12 cellular contexts compared by ENCODE assay signal in genomic region chr2:213015387-213016165, GRCh38.
DNase-seq lines count a peak whose midpoint lies in the region; ATAC-seq and TF ChIP-seq lines count a peak whose summit lies in the region.
"Had no signal": no experiment of that assay in that cellular context is flagged by ENCODE, and none has a peak within 500 bp of the region (broad histone marks: within the 10 kb centered on the region; RNA-seq: fewer than 3 reads in every experiment).

No MANE protein-coding gene starts in this region.

- peak; percentile 78 for DNase-seq in activated CD4-positive, alpha-beta T cell treated with anti-CD3 and anti-CD28 coated beads for 36 hours
- DNase-seq in activated CD4-positive, alpha-beta T cell treated with anti-CD3 and anti-CD28 coated beads, Interleukin-2, amount 50 U/mL, for 1 hour: no peak
- peak; percentile 31 for DNase-seq in MM.1S
- DNase-seq in stimulated activated CD4-positive, alpha-beta T cell treated with anti-CD3 and anti-CD28 coated beads, TNF-alpha, amount 100 ng/mL, for 48 hours (ENCODE audit: low read depth in 3 of 3): peak in 2 of 3 donors; percentile 13 to 23
- DNase-seq in EL: no peak
- no peak for DNase-seq in hippocampal formation (lab: John Stamatoyannopoulos, UW)
- no peak for DNase-seq in osteoblast (ENCODE audit: insufficient read length, low spot score, missing footprints)
- DNase-seq: amniotic stem cell, H7, head of caudate nucleus had no signal

- H3K27ac ChIP-seq in MM.1S (ENCODE audit: low read length): no peak overlapping the region
- no peak overlapping the region for H3K27ac ChIP-seq in osteoblast (ENCODE audit: low read depth, low read length)
- H3K27ac ChIP-seq: A549 had no signal

- H3K79me2 ChIP-seq in MM.1S (ENCODE audit: low read length): no peaks in the 10 kb centered on the region
- no peaks in the 10 kb centered on the region for H3K79me2 ChIP-seq in osteoblast (ENCODE audit: insufficient read depth, low read length)

- H3K4me2 ChIP-seq in MM.1S (ENCODE audit: low read depth, low read length): no peak overlapping the region
- H3K4me2 ChIP-seq in osteoblast (ENCODE audit: insufficient read depth, low read length): no peak overlapping the region
- H3K4me2 ChIP-seq: A549 had no signal

- no peaks in the 10 kb centered on the region for H3F3A ChIP-seq in MM.1S (ENCODE audit: insufficient read depth, low read length)

- H3K36me3 Mint-ChIP-seq in activated CD4-positive, alpha-beta T cell treated with anti-CD3 and anti-CD28 coated beads for 36 hours (ENCODE audit: low read depth): no peaks in the 10 kb centered on the region

- H3K9me2 ChIP-seq in MM.1S (replicated peaks; ENCODE audit: insufficient read depth, low read length): no peaks in the 10 kb centered on the region

- no peak overlapping the region for H2AFZ ChIP-seq in MM.1S (ENCODE audit: low read length)
- no peak overlapping the region for H2AFZ ChIP-seq in osteoblast (ENCODE audit: low read length)

- no peaks in the 10 kb centered on the region for H3K4me1 ChIP-seq in MM.1S (ENCODE audit: low read length)
- H3K4me1 ChIP-seq in osteoblast (ENCODE audit: insufficient read depth, low read length): peaks cover 7% of the 10 kb centered on the region
- H3K4me1 ChIP-seq: A549 had no signal

- H3K4me3 ChIP-seq in MM.1S (ENCODE audit: low read length) (no peak overlapping the region), osteoblast (ENCODE audit: insufficient read depth, low read length) (no peak overlapping the region)
- H3K4me3 ChIP-seq: A549 had no signal

- TF ChIP-seq CTCF in MM.1S (IDR thresholded peaks at IDR 0.05; ENCODE audit: low read length) (no peak), osteoblast (IDR thresholded peaks at IDR 0.05; ENCODE audit: extremely low read depth, low read depth, low read length) (no peak)

- H3K27ac Mint-ChIP-seq in activated CD4-positive, alpha-beta T cell treated with anti-CD3 and anti-CD28 coated beads for 36 hours: no peak overlapping the region

- peak; percentile 81 for ATAC-seq in activated CD4-positive, alpha-beta T cell treated with anti-CD3 and anti-CD28 coated beads for 36 hours
- ATAC-seq in HG02610 (IDR thresholded peaks at IDR 0.05; ENCODE audit: unreplicated experiment): peak; percentile 81
- ATAC-seq: A549 had no signal

- H3K9me3 ChIP-seq in MM.1S (replicated peaks; ENCODE audit: insufficient read depth, low read length) (no peaks in the 10 kb centered on the region), osteoblast (ENCODE audit: low read depth, low read length) (no peaks in the 10 kb centered on the region)
- H3K9me3 ChIP-seq: A549 had no signal

- no peaks in the 10 kb centered on the region for H3K9me3 Mint-ChIP-seq in activated CD4-positive, alpha-beta T cell treated with anti-CD3 and anti-CD28 coated beads for 36 hours (ENCODE audit: low read depth)

- CTCF ChIA-PET in activated CD4-positive, alpha-beta T cell treated with anti-CD3 and anti-CD28 coated beads for 36 hours (lab: Charles Lee): interaction anchor here (0.9 to 1.0 kb wide), 2 partner anchors 138 to 205 kb away, joined by 3 read pairs; no protein-coding TSS in a partner anchor

- peaks cover 36% of the 10 kb centered on the region for H3K4me1 Mint-ChIP-seq in activated CD4-positive, alpha-beta T cell treated with anti-CD3 and anti-CD28 coated beads for 36 hours

- no peak overlapping the region for H3K9ac ChIP-seq in MM.1S (ENCODE audit: low read length)

- H3K27me3 ChIP-seq in MM.1S (replicated peaks; ENCODE audit: insufficient read depth, low read length): no peaks in the 10 kb centered on the region
- no peaks in the 10 kb centered on the region for H3K27me3 ChIP-seq in osteoblast (ENCODE audit: insufficient read depth, low read length)

- H4K20me1 ChIP-seq in MM.1S (ENCODE audit: insufficient read depth, low read length) (no peaks in the 10 kb centered on the region), osteoblast (ENCODE audit: insufficient read depth, low read length) (no peaks in the 10 kb centered on the region)

- H3K4me3 Mint-ChIP-seq in activated CD4-positive, alpha-beta T cell treated with anti-CD3 and anti-CD28 coated beads for 36 hours: no peak overlapping the region

- intact Hi-C loops in activated CD4-positive, alpha-beta T cell treated with anti-CD3 and anti-CD28 coated beads for 36 hours (cut with DNase I, micrococcal nuclease): loop anchor here (1.0 to 5.0 kb wide), 7 partner anchors 19 to 283 kb away; partner anchors contain the start of gene IKZF2 (in 2 of the 2)

- POLR2A ChIA-PET in activated CD4-positive, alpha-beta T cell treated with anti-CD3 and anti-CD28 coated beads for 36 hours (lab: Charles Lee): no interaction called here

- H3K27me3 Mint-ChIP-seq in activated CD4-positive, alpha-beta T cell treated with anti-CD3 and anti-CD28 coated beads for 36 hours: peaks cover 17% of the 10 kb centered on the region

- H3K36me3 ChIP-seq in MM.1S (replicated peaks; ENCODE audit: insufficient read depth, low read length) (no peaks in the 10 kb centered on the region), osteoblast (ENCODE audit: insufficient read depth, low read length) (no peaks in the 10 kb centered on the region)

Comparison
In these comparisons a context has a peak if more than half of its experiments do, and no peak if none do; other contexts are left out.
1. DNase-seq: peak in activated CD4-positive, alpha-beta T cell treated with anti-CD3 and anti-CD28 coated beads for 36 hours (single experiment), MM.1S (single experiment) and stimulated activated CD4-positive, alpha-beta T cell treated with anti-CD3 and anti-CD28 coated beads, TNF-alpha, amount 100 ng/mL, for 48 hours (2 of 3); none in activated CD4-positive, alpha-beta T cell treated with anti-CD3 and anti-CD28 coated beads, Interleukin-2, amount 50 U/mL, for 1 hour (single experiment), EL (single experiment), hippocampal formation (0 of 2) and osteoblast (single experiment).